In genomic region chr19:46637224-46637623, GRCh38 we compare ENCODE assay signal across 1 cellular context.
TF ChIP-seq lines count a peak whose summit lies in the region.

No MANE protein-coding gene starts in this region.

TF ChIP-seq in IMR-90, 13 proteins besides CTCF, POLR2A, EP300 and RAD21:
- TF ChIP-seq MXI1 (IDR thresholded peaks at IDR 0.05; ENCODE audit: borderline replicate concordance, low read depth, low read length), result no peak
- no peak for TF ChIP-seq RCOR1 (IDR thresholded peaks at IDR 0.05; ENCODE audit: insufficient replicate concordance, low read length)
- TF ChIP-seq, protein P1, sequence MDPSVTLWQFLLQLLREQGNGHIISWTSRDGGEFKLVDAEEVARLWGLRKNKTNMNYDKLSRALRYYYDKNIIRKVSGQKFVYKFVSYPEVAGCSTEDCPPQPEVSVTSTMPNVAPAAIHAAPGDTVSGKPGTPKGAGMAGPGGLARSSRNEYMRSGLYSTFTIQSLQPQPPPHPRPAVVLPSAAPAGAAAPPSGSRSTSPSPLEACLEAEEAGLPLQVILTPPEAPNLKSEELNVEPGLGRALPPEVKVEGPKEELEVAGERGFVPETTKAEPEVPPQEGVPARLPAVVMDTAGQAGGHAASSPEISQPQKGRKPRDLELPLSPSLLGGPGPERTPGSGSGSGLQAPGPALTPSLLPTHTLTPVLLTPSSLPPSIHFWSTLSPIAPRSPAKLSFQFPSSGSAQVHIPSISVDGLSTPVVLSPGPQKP (IDR thresholded peaks at IDR 0.05; ENCODE audit: borderline replicate concordance, low read depth, low read length), result no peak
- no peak for TF ChIP-seq NFE2L2 (IDR thresholded peaks at IDR 0.05; ENCODE audit: low read depth, low read length)
- TF ChIP-seq SMC3 (IDR thresholded peaks at IDR 0.05; ENCODE audit: low read depth, low read length), result no peak
- no peak for TF ChIP-seq CEBPB (IDR thresholded peaks at IDR 0.05; ENCODE audit: low read depth, low read length)
- TF ChIP-seq BHLHE40 (IDR thresholded peaks at IDR 0.05; ENCODE audit: low read depth, low read length), result no peak
- no peak for TF ChIP-seq RFX5 (IDR thresholded peaks at IDR 0.05; ENCODE audit: low read depth, low read length)
- no peak for TF ChIP-seq USF2 (IDR thresholded peaks at IDR 0.05; ENCODE audit: low read depth, low read length)
- no peak for TF ChIP-seq FOS (IDR thresholded peaks at IDR 0.05; ENCODE audit: low read depth, low read length)
- TF ChIP-seq MAFK (IDR thresholded peaks at IDR 0.05; ENCODE audit: low read depth, low read length), result no peak
